Comparison of ENCODE assay signal across 8 cellular contexts in genomic region chr3:158845748-158846350, GRCh38. TPM values are rescaled to one million over a fixed set of nuclear protein-coding genes. Genes with fewer than 3 reads are reported as not detected.
DNase-seq lines count a peak whose midpoint lies in the region; ATAC-seq and TF ChIP-seq lines count a peak whose summit lies in the region.

No MANE protein-coding gene starts in this region.

- ATAC-seq in HG02763 (IDR thresholded peaks at IDR 0.05; ENCODE audit: unreplicated experiment) (peak; percentile 46), psoas muscle (peak in 2 of 4 donors; percentile 49 to 67)

- H3K36me3 Mint-ChIP-seq in activated CD4-positive, alpha-beta T cell treated with anti-CD3 and anti-CD28 coated beads, Interleukin-2, amount 10 ng/mL, durations not matched to agents 24 days and 14 days (ENCODE audit: low read depth) = no peaks in the 10 kb centered on the region

- H3K4me1 ChIP-seq in psoas muscle = no peaks in the 10 kb centered on the region

- H3K4me3 Mint-ChIP-seq in activated CD4-positive, alpha-beta T cell treated with anti-CD3 and anti-CD28 coated beads, Interleukin-2, amount 10 ng/mL, durations not matched to agents 24 days and 14 days = no peak overlapping the region

- no peaks in the 10 kb centered on the region for H3K27me3 ChIP-seq in psoas muscle (ENCODE audit: insufficient read depth in 3 of 3, low read length in 2 of 3)

- no peak overlapping the region for H3K27ac ChIP-seq in psoas muscle

- WGBS in psoas muscle, 3 donors = 17 to 24% (median 19%) methylated on average over 5 of the region's 5 CpGs

- peaks cover 14% of the 10 kb centered on the region for H3K4me1 Mint-ChIP-seq in activated CD4-positive, alpha-beta T cell treated with anti-CD3 and anti-CD28 coated beads, Interleukin-2, amount 10 ng/mL, durations not matched to agents 24 days and 14 days

- DNase-seq in AG08395 (ENCODE audit: low spot score) = peak; percentile 28
- peak; percentile 62 for DNase-seq in GM10248 (ENCODE audit: extremely low spot score)
- peak; percentile 34 for DNase-seq in NCI-H2107 (lab: John Stamatoyannopoulos, UW)
- peak; percentile 76 for DNase-seq in activated CD4-positive, alpha-beta T cell treated with anti-CD3 and anti-CD28 coated beads, Interleukin-2, amount 10 ng/mL, durations not matched to agents 24 days and 14 days
- peak; percentile 32 for DNase-seq in fibroblast of villous mesenchyme (ENCODE audit: low read depth)
- no peak for DNase-seq in psoas muscle
- DNase-seq in GDM1 (lab: John Stamatoyannopoulos, UW) = no peak

- POLR2A ChIA-PET in GM10248 (lab: Yijun Ruan, JAX) = no interaction called here

- intact Hi-C loops in activated CD4-positive, alpha-beta T cell treated with anti-CD3 and anti-CD28 coated beads, Interleukin-2, amount 10 ng/mL, durations not matched to agents 24 days and 14 days (cut with micrococcal nuclease) = loop anchor here (1.0 to 2.0 kb wide), 2 partner anchors 414 to 959 kb away; no protein-coding TSS in a partner anchor
- intact Hi-C loops in psoas muscle (cut with DNase I) = loop anchor here (1.0 to 10.0 kb wide), 4 partner anchors 414 to 1159 kb away; no protein-coding TSS in a partner anchor

- TF ChIP-seq CTCF in GM10248 (IDR thresholded peaks at IDR 0.05; ENCODE audit: control extremely low read depth, extremely low read depth, low read depth, missing control alignments) (peak; percentile 70), fibroblast of villous mesenchyme (IDR thresholded peaks at IDR 0.05; ENCODE audit: insufficient read depth, low read depth, low read length) (peak; percentile 74), psoas muscle (IDR thresholded peaks at IDR 0.05) (peak; percentile 70)

- CTCF ChIA-PET in GM10248 (lab: Yijun Ruan, JAX) = interaction anchor here (0.7 to 10.0 kb wide), 23 partner anchors 9 to 963 kb away, joined by 3 to 146 read pairs (median 4); partner anchors contain the start of gene GFM1

- no peak overlapping the region for H3K27ac Mint-ChIP-seq in activated CD4-positive, alpha-beta T cell treated with anti-CD3 and anti-CD28 coated beads, Interleukin-2, amount 10 ng/mL, durations not matched to agents 24 days and 14 days

- no peaks in the 10 kb centered on the region for H3K36me3 ChIP-seq in psoas muscle (ENCODE audit: insufficient read depth in 1 of 2, low read depth in 1 of 2)

- no peaks in the 10 kb centered on the region for H3K9me3 ChIP-seq in psoas muscle

- H3K27me3 Mint-ChIP-seq in activated CD4-positive, alpha-beta T cell treated with anti-CD3 and anti-CD28 coated beads, Interleukin-2, amount 10 ng/mL, durations not matched to agents 24 days and 14 days = no peaks in the 10 kb centered on the region

- no peaks in the 10 kb centered on the region for H3K9me3 Mint-ChIP-seq in activated CD4-positive, alpha-beta T cell treated with anti-CD3 and anti-CD28 coated beads, Interleukin-2, amount 10 ng/mL, durations not matched to agents 24 days and 14 days

- H3K4me3 ChIP-seq in fibroblast of villous mesenchyme (ENCODE audit: low read depth, low read length) (no peak overlapping the region), psoas muscle (no peak overlapping the region)

RNA-seq across cellular contexts. Expression of gene MFSD1, which starts 44.0 kb away (rescaled TPM):
- 20.4 and 23.2 TPM in 2 replicates for total RNA-seq in activated CD4-positive, alpha-beta T cell treated with anti-CD3 and anti-CD28 coated beads, Interleukin-2, amount 10 ng/mL, durations not matched to agents 24 days and 14 days
- 95.7 and 142 TPM in 2 replicates for total RNA-seq in fibroblast of villous mesenchyme
- 10 to 100 TPM; 10.6 to 19.6 (median 16.1) TPM for total RNA-seq in psoas muscle
- 10 to 100 TPM; 13.0 to 29.6 (median 27.9) TPM for polyA plus RNA-seq in psoas muscle

Comparison
In these comparisons a context has a peak if more than half of its experiments do, and no peak if none do; other contexts are left out.
1. DNase-seq: peak in AG08395 (single experiment), GM10248 (single experiment), NCI-H2107 (single experiment), activated CD4-positive, alpha-beta T cell treated with anti-CD3 and anti-CD28 coated beads, Interleukin-2, amount 10 ng/mL, durations not matched to agents 24 days and 14 days (single experiment) and fibroblast of villous mesenchyme (single experiment); none in psoas muscle (0 of 2) and GDM1 (single experiment).
2. Peak in every context shown above with its lines, with median percentiles within 50 percentile points of each other: CTCF ChIP-seq.